Comparison of ENCODE assay signal across 1 cellular context in genomic region chr6:8819446-8819845, GRCh38.
TF ChIP-seq lines count a peak whose summit lies in the region.

No MANE protein-coding gene starts in this region.

TF ChIP-seq in HEK293, 187 proteins besides CTCF, POLR2A, EP300 and RAD21 (continued from another document):
- 0 out of 2 replicates have a peak, but pooled peaks have one; percentile 41 for TF ChIP-seq HIC1 (tag by site-specific recombination; IDR thresholded peaks at IDR 0.05)
- TF ChIP-seq OSR2 (tag by site-specific recombination; IDR thresholded peaks at IDR 0.05) = peak; percentile 75
- 0 out of 2 replicates have a peak, but pooled peaks have one; percentile 22 for TF ChIP-seq ZBTB17 (tag by site-specific recombination; IDR thresholded peaks at IDR 0.05)
- peak; percentile 33; the same call in 1 of the 2 replicates for TF ChIP-seq GLI2 (tag by site-specific recombination; IDR thresholded peaks at IDR 0.05; ENCODE audit: borderline replicate concordance, low read depth)
- TF ChIP-seq KLF8 (tag by site-specific recombination; IDR thresholded peaks at IDR 0.05) = peak; percentile 62
- peak; percentile 73; the same call in 1 of the 2 replicates for TF ChIP-seq ZNF184 (tag by site-specific recombination; IDR thresholded peaks at IDR 0.05)
- TF ChIP-seq ZNF221 (tag by site-specific recombination; IDR thresholded peaks at IDR 0.05; ENCODE audit: borderline replicate concordance) = no peak
